In genomic region chr11:64644348-64645242, GRCh38 we compare ENCODE assay signal across 12 cellular contexts. TPM values are rescaled to one million over a fixed set of nuclear protein-coding genes. Genes with fewer than 3 reads are reported as not detected.
DNase-seq lines count a peak whose midpoint lies in the region; ATAC-seq and TF ChIP-seq lines count a peak whose summit lies in the region.
"Had no signal": no experiment of that assay in that cellular context is flagged by ENCODE, and none has a peak within 500 bp of the region (broad histone marks: within the 10 kb centered on the region; RNA-seq: fewer than 3 reads in every experiment).

No MANE protein-coding gene starts in this region.

- no peaks in the 10 kb centered on the region for H3K4me1 Mint-ChIP-seq in activated T-helper 17 cell treated with anti-CD3 and anti-CD28 coated beads, Interleukin-2, amount 50 U/mL, for 72 hours

- no peak overlapping the region for H2AFZ ChIP-seq in smooth muscle cell (ENCODE audit: low read depth)

- POLR2A ChIA-PET in Panc1 (lab: Charles Lee), result no interaction called here

- H3K27ac Mint-ChIP-seq in activated T-helper 17 cell treated with anti-CD3 and anti-CD28 coated beads, Interleukin-2, amount 50 U/mL, for 72 hours, result no peak overlapping the region

- H3K36me3 ChIP-seq in Panc1 (ENCODE audit: control insufficient read depth, insufficient read depth, low read length), result no peaks in the 10 kb centered on the region
- H3K36me3 ChIP-seq in iPS-15b (ENCODE audit: control insufficient read depth, insufficient read depth, low read length), result no peaks in the 10 kb centered on the region
- no peaks in the 10 kb centered on the region for H3K36me3 ChIP-seq in smooth muscle cell (ENCODE audit: low read depth)

- no peaks in the 10 kb centered on the region for H3K4me1 ChIP-seq in Panc1 (ENCODE audit: control insufficient read depth, insufficient read depth, low read length)
- H3K4me1 ChIP-seq in iPS-15b (ENCODE audit: control insufficient read depth, insufficient read depth, low read length), result peaks cover 16% of the 10 kb centered on the region
- peaks cover 4% of the 10 kb centered on the region for H3K4me1 ChIP-seq in smooth muscle cell (ENCODE audit: low read depth)

- H3F3A ChIP-seq in smooth muscle cell (ENCODE audit: low read depth), result no peaks in the 10 kb centered on the region

- no peaks in the 10 kb centered on the region for H3K9me3 ChIP-seq in Panc1 (ENCODE audit: control insufficient read depth, insufficient read depth, low read depth, low read length)
- H3K9me3 ChIP-seq in iPS-15b (ENCODE audit: control insufficient read depth, insufficient read depth, low read length), result no peaks in the 10 kb centered on the region
- no peaks in the 10 kb centered on the region for H3K9me3 ChIP-seq in smooth muscle cell (replicated peaks; ENCODE audit: low read depth)

- H3K4me3 ChIP-seq in Panc1 (ENCODE audit: low read depth in 2 of 2, low read length in 2 of 2), result no peak overlapping the region
- peak overlapping the region; percentile 77 for H3K4me3 ChIP-seq in iPS-15b (ENCODE audit: low read depth, low read length)
- no peak overlapping the region for H3K4me3 ChIP-seq in smooth muscle cell

- H3K27me3 ChIP-seq in Panc1 (ENCODE audit: control insufficient read depth, insufficient read depth, low read length) (peaks cover 21% of the 10 kb centered on the region), iPS-15b (ENCODE audit: control insufficient read depth, insufficient read depth, low read length) (peaks cover 64% of the 10 kb centered on the region), smooth muscle cell (ENCODE audit: low read depth) (peaks cover 72% of the 10 kb centered on the region)

- no peaks in the 10 kb centered on the region for H3K79me2 ChIP-seq in smooth muscle cell (ENCODE audit: low read depth)

- H3K4me3 Mint-ChIP-seq in activated T-helper 17 cell treated with anti-CD3 and anti-CD28 coated beads, Interleukin-2, amount 50 U/mL, for 72 hours, result no peak overlapping the region

- BruUV-seq in Panc1 (replicated peaks; lab: Mats Ljungman, UMichigan), result no TSS peak

- H3K9ac ChIP-seq in iPS-15b (ENCODE audit: low read depth, low read length) (no peak overlapping the region), smooth muscle cell (ENCODE audit: low read depth) (no peak overlapping the region)

- in situ Hi-C loops in Panc1 (cut with HindIII; ENCODE audit: low pct_unique_long_range_greater_than_20kb, low sequenced_read_pairs), result no loop called here

- WGBS in smooth muscle cell (ENCODE audit: low lambda C conversion rate), result 12% methylated on average over 12 of the region's 14 CpGs

- ATAC-seq in Panc1 (peak; percentile 59), HG03571 (IDR thresholded peaks at IDR 0.05; ENCODE audit: unreplicated experiment) (no peak), HG02970 (IDR thresholded peaks at IDR 0.05; ENCODE audit: low FRiP score, unreplicated experiment) (no peak)
- no peak for ATAC-seq in activated T-helper 17 cell treated with anti-CD3 and anti-CD28 coated beads, Interleukin-2, amount 50 U/mL, for 72 hours (replicated peaks)

- H4K20me1 ChIP-seq in smooth muscle cell (ENCODE audit: low read depth), result no peaks in the 10 kb centered on the region

- no peak overlapping the region for H3K4me2 ChIP-seq in smooth muscle cell

- TF ChIP-seq CTCF in GM12872 (IDR thresholded peaks at IDR 0.05; ENCODE audit: insufficient read depth, low read depth, low read length) (peak; percentile 45; the same call in 1 of the 3 replicates), Panc1 (IDR thresholded peaks at IDR 0.05) (no peak; the same call in 1 of the 2 replicates), smooth muscle cell (IDR thresholded peaks at IDR 0.05; ENCODE audit: borderline replicate concordance, insufficient read depth, poor library complexity, severe bottlenecking) (no peak)

- H3K27ac ChIP-seq in Panc1 (ENCODE audit: low read length) (no peak overlapping the region), smooth muscle cell (ENCODE audit: low read depth) (no peak overlapping the region)

- CTCF ChIA-PET in Panc1 (lab: Charles Lee), result interaction anchor here (0.6 to 0.7 kb wide), 4 partner anchors 103 to 195 kb away, joined by 4 to 8 read pairs (median 4); no protein-coding TSS in a partner anchor

- intact Hi-C loops in Panc1 (cut with micrococcal nuclease; ENCODE audit: unreplicated experiment), result loop anchor here (5.0 kb wide), 1 partner anchor 152 kb away; no protein-coding TSS in a partner anchor

- peaks cover 35% of the 10 kb centered on the region for H3K27me3 Mint-ChIP-seq in activated T-helper 17 cell treated with anti-CD3 and anti-CD28 coated beads, Interleukin-2, amount 50 U/mL, for 72 hours

- no peaks in the 10 kb centered on the region for H3K9me3 Mint-ChIP-seq in activated T-helper 17 cell treated with anti-CD3 and anti-CD28 coated beads, Interleukin-2, amount 50 U/mL, for 72 hours

- peak; percentile 33 for DNase-seq in AG20443 (ENCODE audit: low spot score)
- DNase-seq in Panc1 (ENCODE audit: low read depth, low spot score), result no peak
- DNase-seq in smooth muscle cell (lab: John Stamatoyannopoulos, UW; ENCODE audit: unreplicated experiment), result no peak
- DNase-seq: NCI-H510A had no signal

- no peaks in the 10 kb centered on the region for H3K36me3 Mint-ChIP-seq in activated T-helper 17 cell treated with anti-CD3 and anti-CD28 coated beads, Interleukin-2, amount 50 U/mL, for 72 hours (ENCODE audit: low read depth)

RNA-seq across cellular contexts. Expression of gene SLC22A12, which starts 53.6 kb away (rescaled TPM):
- total RNA-seq in Panc1 (2021; ENCODE audit: unreplicated experiment) (not detected), smooth muscle cell (not detected in 2 replicates)
- polyA plus RNA-seq in Panc1 (2012; ENCODE audit: insufficient read length), result not detected
- total RNA-seq in activated T-helper 17 cell treated with anti-CD3 and anti-CD28 coated beads, Interleukin-2, amount 50 U/mL, for 72 hours, result not detected
- polyA plus RNA-seq in smooth muscle cell, result not detected in 2 replicates
- total RNA-seq: G401 had no signal
- polyA plus RNA-seq: esophagus, thymus had no signal
